20 cellular contexts compared by ENCODE assay signal in the genomic region with DNA sequence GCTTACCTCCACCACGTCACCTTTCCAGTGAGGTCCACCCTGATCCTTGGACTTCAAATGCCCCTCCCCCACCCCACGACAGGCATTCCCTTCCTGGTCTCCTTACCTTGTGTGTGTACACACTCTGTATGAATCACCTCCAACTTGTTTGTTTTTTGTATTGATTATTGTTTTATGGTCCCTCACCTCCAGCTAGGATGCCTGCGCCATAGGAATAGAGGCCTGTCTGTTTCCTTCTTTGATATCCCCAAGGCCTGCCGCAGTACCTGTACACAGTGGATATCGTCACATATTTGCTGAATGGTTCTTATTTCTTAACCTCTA.
"Had no signal": no experiment of that assay in that cellular context is flagged by ENCODE, and none has a peak within 500 bp of the region (broad histone marks: within the 10 kb centered on the region; RNA-seq: fewer than 3 reads in every experiment).

No MANE protein-coding gene starts in this region.

- H3K36me3 ChIP-seq: left ventricle myocardium inferior, thoracic aorta, upper lobe of left lung had no signal

- H3K27ac Mint-ChIP-seq: activated T-cell treated with anti-CD3 and anti-CD28 coated beads, Interleukin-2, amount 50 U/mL, for 24 hours; activated T-helper 17 cell treated with anti-CD3 and anti-CD28 coated beads, Interleukin-2, amount 50 U/mL, for 72 hours; brain; dendritic cell treated with granulocyte-macrophage colony-stimulating factor and Interleukin-4, amounts not matched to agents 40 ng/mL and 50 ng/mL, for 4 days; T-cell had no signal

- H3K9me3 ChIP-seq: left ventricle myocardium inferior, thoracic aorta, upper lobe of left lung had no signal

- H3K9me3 Mint-ChIP-seq: activated naive CD4-positive, alpha-beta T cell treated with anti-CD3 and anti-CD28 coated beads, Interleukin-2, amount 50 U/mL, for 72 hours; activated T-cell treated with anti-CD3 and anti-CD28 coated beads, Interleukin-2, amount 50 U/mL, for 24 hours; activated T-helper 17 cell treated with anti-CD3 and anti-CD28 coated beads, Interleukin-2, amount 50 U/mL, for 72 hours; dendritic cell treated with granulocyte-macrophage colony-stimulating factor and Interleukin-4, amounts not matched to agents 40 ng/mL and 50 ng/mL, for 4 days; T-cell had no signal

- H3K4me1 ChIP-seq: left ventricle myocardium inferior had no signal

- DNase-seq: activated CD4-positive, alpha-beta T cell treated with anti-CD3 and anti-CD28 coated beads for 1 hour; activated CD4-positive, alpha-beta T cell treated with anti-CD3 and anti-CD28 coated beads, Interleukin-2, amount 50 U/mL, for 1 hour; activated CD8-positive, alpha-beta memory T cell treated with anti-CD3 and anti-CD28 coated beads, Interleukin-2, amount 50 U/mL, for 4 hours; activated T-cell treated with anti-CD3 and anti-CD28 coated beads, Interleukin-2, amount 50 U/mL, for 24 hours; effector CD4-positive, alpha-beta T cell; erythroblast; foreskin fibroblast; kidney glomerular epithelial cell; left ventricle myocardium inferior; midbrain; occipital lobe; stimulated activated CD4-positive, alpha-beta T cell treated with anti-CD3 and anti-CD28 coated beads, Interleukin-4, amount 100 ng/mL, for 24 hours; stimulated activated naive CD4-positive, alpha-beta T cell treated with Interleukin-2 at 50 U/mL for 16 hours; T-cell; upper lobe of left lung had no signal

- H3K4me1 Mint-ChIP-seq: T-cell had no signal

- H3K27me3 ChIP-seq: upper lobe of left lung had no signal

- H3K4me3 Mint-ChIP-seq: activated T-cell treated with anti-CD3 and anti-CD28 coated beads, Interleukin-2, amount 50 U/mL, for 24 hours; activated T-helper 17 cell treated with anti-CD3 and anti-CD28 coated beads, Interleukin-2, amount 50 U/mL, for 72 hours; brain; dendritic cell treated with granulocyte-macrophage colony-stimulating factor and Interleukin-4, amounts not matched to agents 40 ng/mL and 50 ng/mL, for 4 days; T-cell had no signal

- H3K4me3 ChIP-seq: left ventricle myocardium inferior, thoracic aorta, upper lobe of left lung had no signal

- H3K27ac ChIP-seq: left ventricle myocardium inferior, thoracic aorta, upper lobe of left lung had no signal

- H3K36me3 Mint-ChIP-seq: activated naive CD4-positive, alpha-beta T cell treated with anti-CD3 and anti-CD28 coated beads, Interleukin-2, amount 50 U/mL, for 72 hours; brain; T-cell had no signal
